Comparison of ENCODE assay signal across 14 cellular contexts in genomic region chr11:86952221-86952875, GRCh38. TPM values are rescaled to one million over a fixed set of nuclear protein-coding genes. Genes with fewer than 3 reads are reported as not detected.
DNase-seq lines count a peak whose midpoint lies in the region; ATAC-seq and TF ChIP-seq lines count a peak whose summit lies in the region.
"Had no signal": no experiment of that assay in that cellular context is flagged by ENCODE, and none has a peak within 500 bp of the region (broad histone marks: within the 10 kb centered on the region; RNA-seq: fewer than 3 reads in every experiment).

No MANE protein-coding gene starts in this region.

- no peaks in the 10 kb centered on the region for H3K79me2 ChIP-seq in parathyroid adenoma

- H3K27ac ChIP-seq in gastroesophageal sphincter = peak overlapping the region in 3 of 4 donors; percentile 68 to 96 (median 95)
- H3K27ac ChIP-seq in parathyroid adenoma = no peak overlapping the region
- no peak overlapping the region for H3K27ac ChIP-seq in urinary bladder (ENCODE audit: low read depth)

- H3K4me1 ChIP-seq in gastroesophageal sphincter = peaks cover 9 to 79% (median 47%) of the 10 kb centered on the region in 3 donors
- H3K4me1 ChIP-seq in parathyroid adenoma = no peaks in the 10 kb centered on the region
- no peaks in the 10 kb centered on the region for H3K4me1 ChIP-seq in urinary bladder (ENCODE audit: insufficient read depth)

- peak overlapping the region; percentile 22 for H3K4me2 ChIP-seq in parathyroid adenoma (ENCODE audit: low read length)

- H3K27me3 ChIP-seq in gastroesophageal sphincter (no peaks in the 10 kb centered on the region), parathyroid adenoma (ENCODE audit: control insufficient read depth, insufficient read depth, low read length) (no peaks in the 10 kb centered on the region)

- H3K9me3 Mint-ChIP-seq in brain = peaks cover 0 to 3% (median 0%) of the 10 kb centered on the region in 5 experiments
- no peaks in the 10 kb centered on the region for H3K9me3 Mint-ChIP-seq in activated T-helper 17 cell treated with anti-CD3 and anti-CD28 coated beads, Interleukin-2, amount 50 U/mL, for 72 hours
- H3K9me3 Mint-ChIP-seq: activated naive CD8-positive, alpha-beta T cell treated with anti-CD3 and anti-CD28 coated beads, Interleukin-2, amount 50 U/mL, for 24 hours; CD8-positive, alpha-beta T cell had no signal

- H3K9ac ChIP-seq in parathyroid adenoma = no peak overlapping the region

- TF ChIP-seq EP300 in gastroesophageal sphincter (IDR thresholded peaks at IDR 0.05) = no peak

- no peak overlapping the region for H2AFZ ChIP-seq in parathyroid adenoma

- H3K4me3 Mint-ChIP-seq in brain = peak overlapping the region in 4 of 5 experiments; percentile 28 to 93 (median 84)
- no peak overlapping the region for H3K4me3 Mint-ChIP-seq in activated T-helper 17 cell treated with anti-CD3 and anti-CD28 coated beads, Interleukin-2, amount 50 U/mL, for 72 hours
- H3K4me3 Mint-ChIP-seq: activated naive CD8-positive, alpha-beta T cell treated with anti-CD3 and anti-CD28 coated beads, Interleukin-2, amount 50 U/mL, for 24 hours; CD8-positive, alpha-beta T cell had no signal

- TF ChIP-seq POLR2A in gastroesophageal sphincter (IDR thresholded peaks at IDR 0.05) = no peak

- H3K27me3 Mint-ChIP-seq in brain = peaks cover 6% of the 10 kb centered on the region
- peaks cover 20% of the 10 kb centered on the region for H3K27me3 Mint-ChIP-seq in activated T-helper 17 cell treated with anti-CD3 and anti-CD28 coated beads, Interleukin-2, amount 50 U/mL, for 72 hours

- H3K9me3 ChIP-seq in gastroesophageal sphincter (no peaks in the 10 kb centered on the region), parathyroid adenoma (ENCODE audit: control insufficient read depth, low read length) (no peaks in the 10 kb centered on the region)

- peaks cover 0 to 21% of the 10 kb centered on the region in 2 donors for H3K36me3 ChIP-seq in gastroesophageal sphincter
- no peaks in the 10 kb centered on the region for H3K36me3 ChIP-seq in parathyroid adenoma (ENCODE audit: control insufficient read depth, insufficient read depth, low read length)
- H3K36me3 ChIP-seq in urinary bladder (ENCODE audit: insufficient read depth) = no peaks in the 10 kb centered on the region

- peaks cover 33% of the 10 kb centered on the region for H3K36me3 Mint-ChIP-seq in brain
- H3K36me3 Mint-ChIP-seq in activated T-helper 17 cell treated with anti-CD3 and anti-CD28 coated beads, Interleukin-2, amount 50 U/mL, for 72 hours (ENCODE audit: low read depth) = no peaks in the 10 kb centered on the region
- H3K36me3 Mint-ChIP-seq: CD8-positive, alpha-beta T cell had no signal

- H3K27ac Mint-ChIP-seq in brain = peak overlapping the region in 2 of 5 experiments; percentile 14 to 78
- H3K27ac Mint-ChIP-seq in activated T-helper 17 cell treated with anti-CD3 and anti-CD28 coated beads, Interleukin-2, amount 50 U/mL, for 72 hours = no peak overlapping the region
- H3K27ac Mint-ChIP-seq: activated naive CD8-positive, alpha-beta T cell treated with anti-CD3 and anti-CD28 coated beads, Interleukin-2, amount 50 U/mL, for 24 hours; CD8-positive, alpha-beta T cell had no signal

- H3K4me3 ChIP-seq in gastroesophageal sphincter (peak overlapping the region in 1 of 2 donors; percentile 98), parathyroid adenoma (ENCODE audit: low read depth, low read length) (peak overlapping the region; percentile 62), urinary bladder (ENCODE audit: low read depth, low read length) (peak overlapping the region; percentile 8)

- TF ChIP-seq CTCF in brain (conservative IDR thresholded peaks at IDR 0.05) = no peak
- TF ChIP-seq CTCF in gastroesophageal sphincter (IDR thresholded peaks at IDR 0.05) = no peak
- TF ChIP-seq CTCF in parathyroid adenoma (IDR thresholded peaks at IDR 0.05) = no peak

- DNase-seq in NCI-H510A (lab: John Stamatoyannopoulos, UW) (no peak), NCI-H524 treated with DMSO at 0.1 percent for 48 hours (lab: John Stamatoyannopoulos, UW) (no peak)
- DNase-seq: activated naive CD8-positive, alpha-beta T cell treated with anti-CD3 and anti-CD28 coated beads, Interleukin-2, amount 50 U/mL, for 24 hours; CD8-positive, alpha-beta T cell; KBM-7; NCI-H1436 treated with DMSO at 0.1 percent for 48 hours; NCI-H446; OCI-M1 had no signal

- 24 to 41% methylated on average over 3 to 5 of the region's 8 CpGs for WGBS in gastroesophageal sphincter (ENCODE audit: low coverage in 1 of 2), 2 donors
- 75% methylated on average over 8 of the region's 8 CpGs for WGBS in urinary bladder

- H3K4me1 Mint-ChIP-seq in brain = peaks cover 68% of the 10 kb centered on the region
- H3K4me1 Mint-ChIP-seq in activated T-helper 17 cell treated with anti-CD3 and anti-CD28 coated beads, Interleukin-2, amount 50 U/mL, for 72 hours = no peaks in the 10 kb centered on the region

- no peak for ATAC-seq in gastroesophageal sphincter
- no peak for ATAC-seq in activated T-helper 17 cell treated with anti-CD3 and anti-CD28 coated beads, Interleukin-2, amount 50 U/mL, for 72 hours (replicated peaks)
- ATAC-seq: activated CD4-positive, CD25-positive, alpha-beta regulatory T cell treated with anti-CD3 and anti-CD28 coated beads, Interleukin-2, amount 50 U/mL, for 24 hours; activated naive CD8-positive, alpha-beta T cell treated with anti-CD3 and anti-CD28 coated beads, Interleukin-2, amount 50 U/mL, for 24 hours; CD8-positive, alpha-beta T cell had no signal

RNA-seq across cellular contexts. Expression of gene FZD4, which starts 2.8 kb away (rescaled TPM):
- polyA plus RNA-seq in brain (ENCODE audit: insufficient read depth, low read depth, low replicate concordance) (2.9 TPM), urinary bladder (20.0 TPM)
- total RNA-seq in gastroesophageal sphincter (10 to 100 TPM; 33.3 to 42.9 (median 34.6) TPM), urinary bladder (65.2 TPM)
- total RNA-seq in activated T-helper 17 cell treated with anti-CD3 and anti-CD28 coated beads, Interleukin-2, amount 50 U/mL, for 72 hours = under 1 TPM in 1 of 2 donors, not detected in 1; 0.09 TPM

Comparison
In these comparisons a context has a peak if more than half of its experiments do, and no peak if none do; other contexts are left out.
1. H3K27ac ChIP-seq: peak in gastroesophageal sphincter (3 of 4); none in parathyroid adenoma (single experiment) and urinary bladder (single experiment).
2. RNA of gene FZD4, which starts 2.8 kb away (total RNA-seq): 65.2 TPM in urinary bladder (single experiment) and 33.3 to 42.9 TPM in gastroesophageal sphincter; 0.09 TPM in activated T-helper 17 cell treated with anti-CD3 and anti-CD28 coated beads, Interleukin-2, amount 50 U/mL, for 72 hours; every median in the first group is over 10 times any median in the second.